8 cellular contexts compared by ENCODE assay signal in the genomic region with DNA sequence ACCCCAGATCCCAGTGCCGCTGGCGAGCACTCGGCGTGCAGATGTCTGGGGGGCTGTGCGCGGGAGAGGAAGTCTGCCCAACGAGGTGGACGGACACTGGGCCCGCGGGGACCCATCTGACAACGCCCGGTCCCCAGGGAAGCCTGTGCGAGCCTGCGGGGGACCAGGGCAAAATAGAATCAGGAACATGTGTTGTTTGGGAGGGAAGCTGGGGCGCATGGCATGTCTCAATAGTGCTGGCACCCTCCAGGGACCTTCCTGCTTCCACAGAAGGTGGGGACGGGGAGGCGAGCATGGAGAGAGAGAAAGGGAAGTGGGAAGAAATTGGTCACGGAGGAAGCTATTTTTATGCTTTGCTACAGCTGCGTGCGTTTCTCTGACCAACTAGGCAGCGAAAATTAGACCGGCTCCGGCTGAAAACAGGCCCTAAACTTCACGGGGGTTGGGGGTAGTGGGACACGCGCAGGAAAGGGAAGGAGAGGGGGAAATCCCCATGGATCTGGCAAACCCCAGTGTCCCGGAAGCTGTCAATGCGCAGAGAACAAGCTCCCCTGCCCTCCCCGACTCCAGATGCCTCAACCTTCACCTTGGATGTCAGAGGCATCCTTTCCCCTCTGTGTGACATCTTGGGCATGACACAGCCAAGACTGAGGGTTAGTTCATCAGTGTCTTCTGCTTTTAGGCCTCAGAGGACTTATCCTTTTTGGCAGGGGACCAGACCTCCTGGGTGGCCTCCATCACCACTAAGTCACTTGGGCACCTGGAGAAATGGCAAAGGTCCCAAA.
DNase-seq lines count a peak whose midpoint lies in the region; ATAC-seq and TF ChIP-seq lines count a peak whose summit lies in the region.

No MANE protein-coding gene starts in this region.

- H3K27ac Mint-ChIP-seq in HFFc6, result peak overlapping the region; percentile 43; the same call in 1 of the 2 replicates
- no peak overlapping the region for H3K27ac Mint-ChIP-seq in activated naive CD8-positive, alpha-beta T cell treated with anti-CD3 and anti-CD28 coated beads, Interleukin-2, amount 10 ng/mL, durations not matched to agents 7 days and 5 days
- H3K27ac Mint-ChIP-seq in type B pancreatic cell, result no peak overlapping the region

- CTCF ChIA-PET in BJ (lab: Yijun Ruan, JAX), result interaction anchor here (0.6 to 1.4 kb wide), 11 partner anchors 8 to 1005 kb away, joined by 3 to 5 read pairs (median 3); no protein-coding TSS in a partner anchor

- ATAC-seq in activated naive CD8-positive, alpha-beta T cell treated with anti-CD3 and anti-CD28 coated beads, Interleukin-2, amount 10 ng/mL, durations not matched to agents 7 days and 5 days (ENCODE audit: low read depth), result no peak
- ATAC-seq in left lobe of liver, result peak; percentile 4

- no peak for TF ChIP-seq CTCF in BJ (IDR thresholded peaks at IDR 0.05; ENCODE audit: insufficient read depth, low read depth, low read length)
- TF ChIP-seq CTCF in HFFc6 (IDR thresholded peaks at IDR 0.05), result no peak
- TF ChIP-seq CTCF in type B pancreatic cell (conservative IDR thresholded peaks at IDR 0.05), result no peak

- DNase-seq in BJ (ENCODE audit: low read depth) (no peak), HFFc6 (no peak), left lobe of liver (ENCODE audit: low spot score) (no peak), type B pancreatic cell (ENCODE audit: extremely low spot score, unreplicated experiment) (no peak), NCI-H510A treated with DMSO at 0.1 percent for 48 hours (lab: John Stamatoyannopoulos, UW) (no peak), NCI-H187 treated with DMSO at 0.1 percent for 48 hours (lab: John Stamatoyannopoulos, UW) (no peak)
- no peak for DNase-seq in activated naive CD8-positive, alpha-beta T cell treated with anti-CD3 and anti-CD28 coated beads, Interleukin-2, amount 10 ng/mL, durations not matched to agents 7 days and 5 days
- DNase-seq in activated CD8-positive, alpha-beta memory T cell treated with anti-CD3 and anti-CD28 coated beads for 24 hours, result no peak

- H3K27me3 ChIP-seq in BJ (ENCODE audit: control insufficient read depth, insufficient read depth, low read length), result no peaks in the 10 kb centered on the region

- peaks cover 2% of the 10 kb centered on the region for H3K27me3 Mint-ChIP-seq in HFFc6 (ENCODE audit: insufficient read depth)
- H3K27me3 Mint-ChIP-seq in activated naive CD8-positive, alpha-beta T cell treated with anti-CD3 and anti-CD28 coated beads, Interleukin-2, amount 10 ng/mL, durations not matched to agents 7 days and 5 days, result peaks cover 2% of the 10 kb centered on the region
- H3K27me3 Mint-ChIP-seq in type B pancreatic cell, result no peaks in the 10 kb centered on the region

- H3K4me3 ChIP-seq in BJ (ENCODE audit: low read depth, low read length), result peak overlapping the region; percentile 40

- POLR2A ChIA-PET in BJ (lab: Charles Lee), result interaction anchor here (0.6 kb wide), 2 partner anchors 10 to 101 kb away, joined by 3 read pairs; no protein-coding TSS in a partner anchor
- POLR2A ChIA-PET in activated naive CD8-positive, alpha-beta T cell treated with anti-CD3 and anti-CD28 coated beads, Interleukin-2, amount 10 ng/mL, durations not matched to agents 7 days and 5 days (lab: Charles Lee), result interaction anchor here (1.5 kb wide), 1 partner anchor 254 kb away, joined by 4 read pairs; no protein-coding TSS in a partner anchor

- H3K36me3 ChIP-seq in BJ (ENCODE audit: control insufficient read depth, insufficient read depth, low read length), result no peaks in the 10 kb centered on the region

- H3K4me1 Mint-ChIP-seq in HFFc6 (ENCODE audit: low read depth), result peaks cover 32% of the 10 kb centered on the region
- peaks cover 3% of the 10 kb centered on the region for H3K4me1 Mint-ChIP-seq in activated naive CD8-positive, alpha-beta T cell treated with anti-CD3 and anti-CD28 coated beads, Interleukin-2, amount 10 ng/mL, durations not matched to agents 7 days and 5 days
- peaks cover 12% of the 10 kb centered on the region for H3K4me1 Mint-ChIP-seq in type B pancreatic cell (ENCODE audit: unreplicated experiment)

- H3K36me3 Mint-ChIP-seq in HFFc6 (ENCODE audit: low read depth) (no peaks in the 10 kb centered on the region), type B pancreatic cell (no peaks in the 10 kb centered on the region)
- no peaks in the 10 kb centered on the region for H3K36me3 Mint-ChIP-seq in activated naive CD8-positive, alpha-beta T cell treated with anti-CD3 and anti-CD28 coated beads, Interleukin-2, amount 10 ng/mL, durations not matched to agents 7 days and 5 days

- H3K4me3 Mint-ChIP-seq in HFFc6, result peak overlapping the region; percentile 84
- H3K4me3 Mint-ChIP-seq in activated naive CD8-positive, alpha-beta T cell treated with anti-CD3 and anti-CD28 coated beads, Interleukin-2, amount 10 ng/mL, durations not matched to agents 7 days and 5 days, result peak overlapping the region; percentile 75
- H3K4me3 Mint-ChIP-seq in type B pancreatic cell, result peak overlapping the region; percentile 79

- H3K9me3 Mint-ChIP-seq in HFFc6 (no peaks in the 10 kb centered on the region), type B pancreatic cell (no peaks in the 10 kb centered on the region)
- H3K9me3 Mint-ChIP-seq in activated naive CD8-positive, alpha-beta T cell treated with anti-CD3 and anti-CD28 coated beads, Interleukin-2, amount 10 ng/mL, durations not matched to agents 7 days and 5 days, result no peaks in the 10 kb centered on the region
